In the genomic region with DNA sequence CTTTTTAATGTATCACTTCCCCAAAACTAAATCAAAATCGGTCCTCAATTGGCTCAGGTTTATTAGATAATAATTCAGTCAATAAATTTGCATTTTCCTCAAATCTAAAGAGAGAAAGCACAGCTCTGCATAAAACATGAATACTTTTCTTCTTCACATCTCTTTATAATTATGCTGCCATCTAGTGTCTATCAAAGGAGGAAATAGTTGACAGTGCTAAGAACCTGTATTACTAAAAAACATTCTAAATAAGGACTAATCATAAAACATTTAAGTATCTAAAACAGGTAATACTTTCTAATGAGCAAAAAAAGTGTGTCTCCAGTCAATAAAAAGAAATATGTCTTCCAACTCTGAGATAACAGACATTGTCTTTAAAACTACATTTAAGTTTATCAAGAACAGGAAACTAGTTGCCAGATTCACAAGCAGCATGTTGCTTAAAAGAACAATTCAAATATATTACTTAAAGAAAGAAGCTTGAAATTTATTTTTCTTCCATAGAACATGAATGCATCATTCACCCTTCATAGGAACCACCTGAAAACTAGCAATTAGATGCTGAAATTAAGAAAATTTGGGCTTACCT, we compare ENCODE assay signal across 8 cellular contexts. TPM values are rescaled to one million over a fixed set of nuclear protein-coding genes. Genes with fewer than 3 reads are reported as not detected.
DNase-seq lines count a peak whose midpoint lies in the region; ATAC-seq and TF ChIP-seq lines count a peak whose summit lies in the region.

No MANE protein-coding gene starts in this region.

- H3K4me3 ChIP-seq in OCI-LY7 (ENCODE audit: low read depth, low read length, poor library complexity, severe bottlenecking) = no peak overlapping the region
- H3K4me3 ChIP-seq in CD4-positive, alpha-beta memory T cell (ENCODE audit: low read length in 2 of 2) = no peak overlapping the region

- peaks cover 0 to 1% of the 10 kb centered on the region in 2 donors for H3K27me3 Mint-ChIP-seq in CD4-positive, alpha-beta memory T cell

- no peaks in the 10 kb centered on the region for H3K4me1 ChIP-seq in OCI-LY7 (ENCODE audit: insufficient read depth, low read length, poor library complexity, severe bottlenecking)
- H3K4me1 ChIP-seq in CD4-positive, alpha-beta memory T cell (ENCODE audit: insufficient read depth, low read length) = no peaks in the 10 kb centered on the region

- peak; percentile 56 for ATAC-seq in Right ventricle myocardium inferior
- ATAC-seq in esophagus mucosa = peak; percentile 55
- ATAC-seq in GM19397 (IDR thresholded peaks at IDR 0.05; ENCODE audit: unreplicated experiment) = no peak
- ATAC-seq in GM19452 (IDR thresholded peaks at IDR 0.05; ENCODE audit: unreplicated experiment) = no peak

- H3K27me3 ChIP-seq in CD4-positive, alpha-beta memory T cell (ENCODE audit: insufficient read depth, low read length) = no peaks in the 10 kb centered on the region

- no peaks in the 10 kb centered on the region for H3K36me3 ChIP-seq in OCI-LY7 (ENCODE audit: insufficient read depth, low read length)
- no peaks in the 10 kb centered on the region for H3K36me3 ChIP-seq in CD4-positive, alpha-beta memory T cell (ENCODE audit: insufficient read depth, low read length)

- no peaks in the 10 kb centered on the region for H3K36me3 Mint-ChIP-seq in CD4-positive, alpha-beta memory T cell

- no peak overlapping the region for H3K27ac Mint-ChIP-seq in CD4-positive, alpha-beta memory T cell

- no peak overlapping the region for H3K4me2 ChIP-seq in OCI-LY7 (ENCODE audit: low read length)

- peak; percentile 84 for TF ChIP-seq CTCF in OCI-LY7 (conservative IDR thresholded peaks at IDR 0.05; ENCODE audit: low read length)

- H3K9me2 ChIP-seq in OCI-LY7 (ENCODE audit: insufficient read depth, low read length) = no peaks in the 10 kb centered on the region

- POLR2A ChIA-PET in OCI-LY7 (lab: Charles Lee) = interaction anchor here (0.7 kb wide), 1 partner anchor 331 kb away, joined by 3 read pairs; no protein-coding TSS in a partner anchor
- POLR2A ChIA-PET in CD4-positive, alpha-beta memory T cell (lab: Charles Lee; ENCODE audit: partially characterized antibody) = no interaction called here

- no peaks in the 10 kb centered on the region for H3K79me2 ChIP-seq in OCI-LY7 (ENCODE audit: insufficient read depth, low read depth, low read length)

- H3K4me3 Mint-ChIP-seq in CD4-positive, alpha-beta memory T cell = no peak overlapping the region

- H3K9me3 Mint-ChIP-seq in CD4-positive, alpha-beta memory T cell = peaks cover 0 to 1% (median 0%) of the 10 kb centered on the region in 8 donors

- BruUV-seq in OCI-LY7 (replicated peaks; lab: Mats Ljungman, UMichigan) = no TSS peak

- CTCF ChIA-PET in OCI-LY7 (lab: Charles Lee; ENCODE audit: unreplicated experiment) = no interaction called here
- CTCF ChIA-PET in CD4-positive, alpha-beta memory T cell (lab: Charles Lee; ENCODE audit: partially characterized antibody) = interaction anchor here (1.2 to 1.4 kb wide), 2 partner anchors 10 to 11 kb away, joined by 3 to 4 read pairs; no protein-coding TSS in a partner anchor

- H3K9me3 ChIP-seq in OCI-LY7 (ENCODE audit: low read length) = no peaks in the 10 kb centered on the region
- H3K9me3 ChIP-seq in CD4-positive, alpha-beta memory T cell (ENCODE audit: control insufficient read depth in 1 of 2, low read length in 2 of 2) = no peaks in the 10 kb centered on the region

- no peaks in the 10 kb centered on the region for H3K4me1 Mint-ChIP-seq in CD4-positive, alpha-beta memory T cell

- H2AFZ ChIP-seq in OCI-LY7 (ENCODE audit: low read length) = no peak overlapping the region

- no peaks in the 10 kb centered on the region for H4K20me1 ChIP-seq in OCI-LY7 (ENCODE audit: insufficient read depth, low read length)

- intact Hi-C loops in Right ventricle myocardium inferior (cut with DNase I) = loop anchor here (1.0 kb wide), 1 partner anchor 62 kb away; no protein-coding TSS in a partner anchor
- intact Hi-C loops in cardiac septum (cut with DNase I) = loop anchor here (2.0 to 10.0 kb wide), 2 partner anchors 62 to 324 kb away; no protein-coding TSS in a partner anchor
- intact Hi-C loops in OCI-LY7 (cut with micrococcal nuclease; ENCODE audit: unreplicated experiment) = no loop called here
- intact Hi-C loops in CD4-positive, alpha-beta memory T cell (cut with micrococcal nuclease) = loop anchor here (1.0 kb wide), 1 partner anchor 340 kb away; no protein-coding TSS in a partner anchor

- no peak overlapping the region for H3K27ac ChIP-seq in OCI-LY7 (ENCODE audit: low read depth, low read length, poor library complexity, severe bottlenecking)
- no peak overlapping the region for H3K27ac ChIP-seq in CD4-positive, alpha-beta memory T cell (ENCODE audit: low read depth, low read length)

- DNase-seq in Right ventricle myocardium inferior (ENCODE audit: missing footprints) = no peak
- no peak for DNase-seq in cardiac septum (ENCODE audit: low spot score)
- DNase-seq in OCI-LY7 (ENCODE audit: low spot score) = peak; percentile 6
- peak; percentile 65 for DNase-seq in renal cortical epithelial cell (ENCODE audit: low read depth)
- no peak for DNase-seq in CD4-positive, alpha-beta memory T cell

RNA-seq across cellular contexts. Expression of gene DST, which starts 56.5 kb away (rescaled TPM):
- total RNA-seq in Right ventricle myocardium inferior = 243 TPM
- 457 TPM for total RNA-seq in cardiac septum
- total RNA-seq in OCI-LY7 (2014; rRNA removed; shearing (Covaris generic)) = 5.0 and 8.4 TPM in 2 replicates
- 19.4 and 19.6 TPM in 2 replicates for total RNA-seq in OCI-LY7 (2022)
- 147 TPM for total RNA-seq in esophagus mucosa
- 114 and 419 TPM in 2 replicates for total RNA-seq in renal cortical epithelial cell
- total RNA-seq in CD4-positive, alpha-beta memory T cell = 1 to 10 TPM; 8.1 to 8.8 TPM
- 1 to 10 TPM; 1.1 to 2.2 TPM for polyA plus RNA-seq in CD4-positive, alpha-beta memory T cell

Comparison
In these comparisons a context has a peak if more than half of its experiments do, and no peak if none do; other contexts are left out.
1. ATAC-seq: peak in Right ventricle myocardium inferior (single experiment) and esophagus mucosa (single experiment); none in GM19397 (single experiment) and GM19452 (single experiment).
2. DNase-seq: peak in OCI-LY7 (single experiment) and renal cortical epithelial cell (single experiment); none in Right ventricle myocardium inferior (single experiment), cardiac septum (single experiment) and CD4-positive, alpha-beta memory T cell (0 of 5).